26 cellular contexts compared by ENCODE assay signal in the genomic region with DNA sequence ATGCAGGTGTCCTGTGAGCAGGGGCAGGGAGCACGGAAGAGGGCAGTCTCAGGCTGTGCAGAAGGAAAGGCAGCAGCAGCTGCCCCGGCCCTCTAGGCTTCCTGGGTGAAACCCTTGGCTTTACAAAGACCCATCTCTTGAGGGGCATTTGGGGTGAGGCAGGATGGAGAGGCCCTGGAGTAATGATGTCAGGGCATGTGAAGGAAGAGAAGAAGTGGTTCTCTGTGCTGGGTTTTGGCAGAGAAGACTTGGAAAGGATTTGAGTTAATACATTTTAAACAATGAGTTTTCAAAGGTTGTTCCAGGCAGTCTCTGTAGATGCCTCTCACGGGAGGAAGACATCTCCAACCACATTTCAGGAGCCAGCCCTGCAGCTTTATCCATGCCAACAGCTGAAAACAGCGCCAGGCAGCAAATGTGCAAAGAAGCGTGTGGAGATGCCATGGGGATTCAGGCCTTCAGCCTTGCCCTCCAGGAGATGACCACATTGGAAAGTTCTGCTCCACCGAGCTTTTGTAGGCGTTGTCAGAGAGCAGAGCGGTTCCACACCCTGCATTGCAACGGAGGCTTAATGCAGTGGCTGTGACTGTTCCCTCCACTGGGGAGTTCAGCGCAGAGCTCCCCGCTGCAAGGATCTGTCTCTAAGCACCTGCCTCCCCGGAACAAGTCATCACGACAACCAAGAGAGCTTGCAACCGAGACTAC.
A peak's percentile ranks its signal among the peaks of the same experiment; 100 is the strongest.
DNase-seq lines count a peak whose midpoint lies in the region; ATAC-seq, FAIRE-seq and TF ChIP-seq lines count a peak whose summit lies in the region.
"Had no signal": no experiment of that assay in that cellular context is flagged by ENCODE, and none has a peak within 500 bp of the region (broad histone marks: within the 10 kb centered on the region; RNA-seq: fewer than 3 reads in every experiment).

No MANE protein-coding gene starts in this region.

- no peak for TF ChIP-seq CTCF in nephron progenitor cell (IDR thresholded peaks at IDR 0.05)

- intact Hi-C loops in posterior cingulate gyrus (cut with DNase I) = no loop called here

- FAIRE-seq in RCC 7860 (lab: Jason Lieb, UNC) = no peak
- FAIRE-seq: GM12892, GM18507, H54 had no signal

- peak; percentile 25 for DNase-seq in Ammon's horn (ENCODE audit: low spot score)
- DNase-seq in RCC 7860 (ENCODE audit: low spot score) = peak; percentile 7
- peak; percentile 62 for DNase-seq in foreskin melanocyte
- DNase-seq in nephron progenitor cell = no peak
- DNase-seq in posterior cingulate gyrus = no peak
- no peak for DNase-seq in activated CD4-positive, alpha-beta T cell treated with anti-CD3 and anti-CD28 coated beads, Interleukin-2, amount 50 U/mL, for 48 hours
- DNase-seq in RKO (ENCODE audit: low spot score) = no peak
- DNase-seq: BE2C; Caco-2; CD4-positive, alpha-beta memory T cell; DND-41; Karpas-422; MV-4-11; NCI-H1694; NCI-H2081; NCI-H2171; NCI-H345; NCI-H524; NCI-H774; NK-92 treated with Interleukin-12 subunit alpha and Interleukin-12 subunit beta, amount 100 ng/mL, for 24 hours had no signal

- H3K36me3 Mint-ChIP-seq in nephron progenitor cell (ENCODE audit: low read depth) = no peaks in the 10 kb centered on the region
- H3K36me3 Mint-ChIP-seq: CD4-positive, alpha-beta memory T cell had no signal

- peaks cover 13% of the 10 kb centered on the region for H3K27me3 Mint-ChIP-seq in nephron progenitor cell (ENCODE audit: low read depth, poor library complexity)

- H3K9me3 Mint-ChIP-seq in nephron progenitor cell = no peaks in the 10 kb centered on the region

- H3K27ac Mint-ChIP-seq in nephron progenitor cell = peak overlapping the region; percentile 22
- H3K27ac Mint-ChIP-seq: CD4-positive, alpha-beta memory T cell; IgD-negative memory B cell had no signal

- no peak overlapping the region for H3K4me3 Mint-ChIP-seq in nephron progenitor cell
- H3K4me3 Mint-ChIP-seq: CD4-positive, alpha-beta memory T cell; IgD-negative memory B cell had no signal

- no peak for ATAC-seq in HG02840 (IDR thresholded peaks at IDR 0.05; ENCODE audit: low FRiP score, unreplicated experiment)
- ATAC-seq: SK-N-SH treated with all-trans-retinoic acid at 6 μM for 48 hours had no signal

- peaks cover 18% of the 10 kb centered on the region for H3K4me1 Mint-ChIP-seq in nephron progenitor cell
- H3K4me1 Mint-ChIP-seq: CD4-positive, alpha-beta memory T cell; IgD-negative memory B cell had no signal

Comparison
In these comparisons a context has a peak if more than half of its experiments do, and no peak if none do; other contexts are left out.
1. DNase-seq: peak in Ammon's horn (single experiment), RCC 7860 (single experiment) and foreskin melanocyte (single experiment); none in nephron progenitor cell (single experiment), posterior cingulate gyrus (0 of 10), activated CD4-positive, alpha-beta T cell treated with anti-CD3 and anti-CD28 coated beads, Interleukin-2, amount 50 U/mL, for 48 hours (0 of 2) and RKO (single experiment).